Comparison of ENCODE assay signal across 1 cellular context in genomic region chr15:67838789-67839332, GRCh38.
A peak's percentile ranks its signal among the peaks of the same experiment; 100 is the strongest.
TF ChIP-seq lines count a peak whose summit lies in the region.

No MANE protein-coding gene starts in this region.

TF ChIP-seq in HepG2, 621 proteins besides CTCF, POLR2A, EP300 and RAD21 (continued from another document and continues in another):
- TF ChIP-seq, protein P1, sequence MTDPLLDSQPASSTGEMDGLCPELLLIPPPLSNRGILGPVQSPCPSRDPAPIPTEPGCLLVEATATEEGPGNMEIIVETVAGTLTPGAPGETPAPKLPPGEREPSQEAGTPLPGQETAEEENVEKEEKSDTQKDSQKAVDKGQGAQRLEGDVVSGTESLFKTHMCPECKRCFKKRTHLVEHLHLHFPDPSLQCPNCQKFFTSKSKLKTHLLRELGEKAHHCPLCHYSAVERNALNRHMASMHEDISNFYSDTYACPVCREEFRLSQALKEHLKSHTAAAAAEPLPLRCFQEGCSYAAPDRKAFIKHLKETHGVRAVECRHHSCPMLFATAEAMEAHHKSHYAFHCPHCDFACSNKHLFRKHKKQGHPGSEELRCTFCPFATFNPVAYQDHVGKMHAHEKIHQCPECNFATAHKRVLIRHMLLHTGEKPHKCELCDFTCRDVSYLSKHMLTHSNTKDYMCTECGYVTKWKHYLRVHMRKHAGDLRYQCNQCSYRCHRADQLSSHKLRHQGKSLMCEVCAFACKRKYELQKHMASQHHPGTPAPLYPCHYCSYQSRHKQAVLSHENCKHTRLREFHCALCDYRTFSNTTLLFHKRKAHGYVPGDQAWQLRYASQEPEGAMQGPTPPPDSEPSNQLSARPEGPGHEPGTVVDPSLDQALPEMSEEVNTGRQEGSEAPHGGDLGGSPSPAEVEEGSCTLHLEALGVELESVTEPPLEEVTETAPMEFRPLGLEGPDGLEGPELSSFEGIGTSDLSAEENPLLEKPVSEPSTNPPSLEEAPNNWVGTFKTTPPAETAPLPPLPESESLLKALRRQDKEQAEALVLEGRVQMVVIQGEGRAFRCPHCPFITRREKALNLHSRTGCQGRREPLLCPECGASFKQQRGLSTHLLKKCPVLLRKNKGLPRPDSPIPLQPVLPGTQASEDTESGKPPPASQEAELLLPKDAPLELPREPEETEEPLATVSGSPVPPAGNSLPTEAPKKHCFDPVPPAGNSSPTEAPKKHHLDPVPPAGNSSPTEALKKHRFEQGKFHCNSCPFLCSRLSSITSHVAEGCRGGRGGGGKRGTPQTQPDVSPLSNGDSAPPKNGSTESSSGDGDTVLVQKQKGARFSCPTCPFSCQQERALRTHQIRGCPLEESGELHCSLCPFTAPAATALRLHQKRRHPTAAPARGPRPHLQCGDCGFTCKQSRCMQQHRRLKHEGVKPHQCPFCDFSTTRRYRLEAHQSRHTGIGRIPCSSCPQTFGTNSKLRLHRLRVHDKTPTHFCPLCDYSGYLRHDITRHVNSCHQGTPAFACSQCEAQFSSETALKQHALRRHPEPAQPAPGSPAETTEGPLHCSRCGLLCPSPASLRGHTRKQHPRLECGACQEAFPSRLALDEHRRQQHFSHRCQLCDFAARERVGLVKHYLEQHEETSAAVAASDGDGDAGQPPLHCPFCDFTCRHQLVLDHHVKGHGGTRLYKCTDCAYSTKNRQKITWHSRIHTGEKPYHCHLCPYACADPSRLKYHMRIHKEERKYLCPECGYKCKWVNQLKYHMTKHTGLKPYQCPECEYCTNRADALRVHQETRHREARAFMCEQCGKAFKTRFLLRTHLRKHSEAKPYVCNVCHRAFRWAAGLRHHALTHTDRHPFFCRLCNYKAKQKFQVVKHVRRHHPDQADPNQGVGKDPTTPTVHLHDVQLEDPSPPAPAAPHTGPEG (CRISPR knock-in tag; IDR thresholded peaks at IDR 0.05): no peak
- TF ChIP-seq ZFP41 (CRISPR knock-in tag; IDR thresholded peaks at IDR 0.05; ENCODE audit: borderline replicate concordance) (0 out of 2 replicates have a peak, but pooled peaks have one; percentile 33), ZNF274 (CRISPR knock-in tag; IDR thresholded peaks at IDR 0.05) (peak; percentile 52; the same call in 1 of the 2 replicates), ATF6 (CRISPR knock-in tag; conservative IDR thresholded peaks at IDR 0.05) (no peak), ZNF3 (CRISPR knock-in tag; IDR thresholded peaks at IDR 0.05) (no peak), SRF (IDR thresholded peaks at IDR 0.05; ENCODE audit: low read depth, low read length) (no peak), ELK4 (CRISPR knock-in tag; IDR thresholded peaks at IDR 0.05; ENCODE audit: borderline replicate concordance) (no peak), ELF4 (CRISPR knock-in tag; IDR thresholded peaks at IDR 0.05; ENCODE audit: borderline replicate concordance) (no peak), ZNF567 (CRISPR knock-in tag; IDR thresholded peaks at IDR 0.05; ENCODE audit: borderline replicate concordance) (no peak), ZNF34 (CRISPR knock-in tag; IDR thresholded peaks at IDR 0.05; ENCODE audit: borderline replicate concordance) (no peak), NKX3-1 (CRISPR knock-in tag; IDR thresholded peaks at IDR 0.05) (no peak), MIER2 (CRISPR knock-in tag; IDR thresholded peaks at IDR 0.05) (no peak), ZKSCAN1 (IDR thresholded peaks at IDR 0.05; ENCODE audit: low read length) (no peak), ZSCAN9 (CRISPR knock-in tag; IDR thresholded peaks at IDR 0.05; ENCODE audit: borderline replicate concordance) (peak; percentile 54; the same call in 1 of the 2 replicates), ZNF17 (CRISPR knock-in tag; IDR thresholded peaks at IDR 0.05) (no peak), ZNF747 (CRISPR knock-in tag; IDR thresholded peaks at IDR 0.05; ENCODE audit: borderline replicate concordance) (0 out of 2 replicates have a peak, but pooled peaks have one; percentile 47), NFYC (CRISPR knock-in tag; IDR thresholded peaks at IDR 0.05) (0 out of 2 replicates have a peak, but pooled peaks have one; percentile 22), GTF2F1 (IDR thresholded peaks at IDR 0.05; ENCODE audit: low read length) (no peak), ZNF451 (CRISPR knock-in tag; IDR thresholded peaks at IDR 0.05) (peak; percentile 62; the same call in 1 of the 2 replicates), SRY (CRISPR knock-in tag; IDR thresholded peaks at IDR 0.05) (0 out of 2 replicates have a peak, but pooled peaks have one; percentile 59), ZNF775 (CRISPR knock-in tag; IDR thresholded peaks at IDR 0.05; ENCODE audit: borderline replicate concordance) (no peak), SALL1 (CRISPR knock-in tag; IDR thresholded peaks at IDR 0.05) (peak; percentile 81), EZH2 (conservative IDR thresholded peaks at IDR 0.05; ENCODE audit: low read depth, low read length) (no peak), POLR2AphosphoS5 (IDR thresholded peaks at IDR 0.05; ENCODE audit: low read depth, low read length) (no peak), ZEB1 (IDR thresholded peaks at IDR 0.05; ENCODE audit: insufficient replicate concordance, low read depth) (no peak), RBM22 (optimal IDR thresholded peaks at IDR 0.05; ENCODE audit: low read length) (no peak), KDM5B (CRISPR knock-in tag; IDR thresholded peaks at IDR 0.05; ENCODE audit: borderline replicate concordance) (no peak; the same call in 1 of the 2 replicates), KDM3A (CRISPR knock-in tag; IDR thresholded peaks at IDR 0.05; ENCODE audit: low read depth) (peak; percentile 56; the same call in 1 of the 2 replicates), KMT2A (CRISPR knock-in tag; IDR thresholded peaks at IDR 0.05) (0 out of 2 replicates have a peak, but pooled peaks have one; percentile 35), NR3C1 (CRISPR knock-in tag; IDR thresholded peaks at IDR 0.05) (no peak), ZNF674 (CRISPR knock-in tag; IDR thresholded peaks at IDR 0.05; ENCODE audit: low read depth) (no peak), NR2F2 (IDR thresholded peaks at IDR 0.05; ENCODE audit: borderline replicate concordance, low read depth) (no peak), ZBTB1 (CRISPR knock-in tag; IDR thresholded peaks at IDR 0.05; ENCODE audit: borderline replicate concordance) (no peak), ZMYM3 (CRISPR knock-in tag; IDR thresholded peaks at IDR 0.05) (peak; percentile 24; the same call in 1 of the 2 replicates), JUN (CRISPR knock-in tag; IDR thresholded peaks at IDR 0.05) (no peak), ADNP (CRISPR knock-in tag; IDR thresholded peaks at IDR 0.05) (no peak), DNMT1 (CRISPR knock-in tag; IDR thresholded peaks at IDR 0.05) (no peak), SMARCC2 (IDR thresholded peaks at IDR 0.05) (no peak), NRL (CRISPR knock-in tag; IDR thresholded peaks at IDR 0.05; ENCODE audit: borderline replicate concordance) (peak; percentile 36; the same call in 1 of the 2 replicates), ZXDC (CRISPR knock-in tag; IDR thresholded peaks at IDR 0.05) (no peak), ZNF878 (CRISPR knock-in tag; IDR thresholded peaks at IDR 0.05) (no peak), KLF13 (CRISPR knock-in tag; IDR thresholded peaks at IDR 0.05) (no peak), ZNF484 (CRISPR knock-in tag; IDR thresholded peaks at IDR 0.05; ENCODE audit: borderline replicate concordance, low read depth) (no peak), ZNF839 (CRISPR knock-in tag; IDR thresholded peaks at IDR 0.05; ENCODE audit: borderline replicate concordance) (no peak), ZNF546 (CRISPR knock-in tag; conservative IDR thresholded peaks at IDR 0.05) (no peak)
- TF ChIP-seq, protein P2, sequence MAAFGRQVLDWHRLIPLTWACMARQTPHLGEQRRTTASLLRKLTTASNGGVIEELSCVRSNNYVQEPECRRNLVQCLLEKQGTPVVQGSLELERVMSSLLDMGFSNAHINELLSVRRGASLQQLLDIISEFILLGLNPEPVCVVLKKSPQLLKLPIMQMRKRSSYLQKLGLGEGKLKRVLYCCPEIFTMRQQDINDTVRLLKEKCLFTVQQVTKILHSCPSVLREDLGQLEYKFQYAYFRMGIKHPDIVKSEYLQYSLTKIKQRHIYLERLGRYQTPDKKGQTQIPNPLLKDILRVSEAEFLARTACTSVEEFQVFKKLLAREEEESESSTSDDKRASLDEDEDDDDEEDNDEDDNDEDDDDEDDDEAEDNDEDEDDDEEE (CRISPR knock-in tag; IDR thresholded peaks at IDR 0.05): no peak
- TF ChIP-seq, protein P3, sequence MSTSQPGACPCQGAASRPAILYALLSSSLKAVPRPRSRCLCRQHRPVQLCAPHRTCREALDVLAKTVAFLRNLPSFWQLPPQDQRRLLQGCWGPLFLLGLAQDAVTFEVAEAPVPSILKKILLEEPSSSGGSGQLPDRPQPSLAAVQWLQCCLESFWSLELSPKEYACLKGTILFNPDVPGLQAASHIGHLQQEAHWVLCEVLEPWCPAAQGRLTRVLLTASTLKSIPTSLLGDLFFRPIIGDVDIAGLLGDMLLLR (CRISPR knock-in tag; IDR thresholded peaks at IDR 0.05): peak; percentile 86; the same call in 1 of the 2 replicates
- TF ChIP-seq, protein P4, sequence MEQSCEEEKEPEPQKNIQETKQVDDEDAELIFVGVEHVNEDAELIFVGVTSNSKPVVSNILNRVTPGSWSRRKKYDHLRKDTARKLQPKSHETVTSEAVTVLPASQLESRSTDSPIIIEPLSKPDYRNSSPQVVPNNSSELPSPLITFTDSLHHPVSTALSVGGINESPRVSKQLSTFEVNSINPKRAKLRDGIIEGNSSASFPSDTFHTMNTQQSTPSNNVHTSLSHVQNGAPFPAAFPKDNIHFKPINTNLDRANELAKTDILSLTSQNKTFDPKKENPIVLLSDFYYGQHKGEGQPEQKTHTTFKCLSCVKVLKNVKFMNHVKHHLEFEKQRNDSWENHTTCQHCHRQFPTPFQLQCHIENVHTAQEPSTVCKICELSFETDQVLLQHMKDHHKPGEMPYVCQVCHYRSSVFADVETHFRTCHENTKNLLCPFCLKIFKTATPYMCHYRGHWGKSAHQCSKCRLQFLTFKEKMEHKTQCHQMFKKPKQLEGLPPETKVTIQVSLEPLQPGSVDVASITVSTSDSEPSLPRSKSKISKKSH (CRISPR knock-in tag; IDR thresholded peaks at IDR 0.05; ENCODE audit: borderline replicate concordance): no peak
- TF ChIP-seq, protein P5, sequence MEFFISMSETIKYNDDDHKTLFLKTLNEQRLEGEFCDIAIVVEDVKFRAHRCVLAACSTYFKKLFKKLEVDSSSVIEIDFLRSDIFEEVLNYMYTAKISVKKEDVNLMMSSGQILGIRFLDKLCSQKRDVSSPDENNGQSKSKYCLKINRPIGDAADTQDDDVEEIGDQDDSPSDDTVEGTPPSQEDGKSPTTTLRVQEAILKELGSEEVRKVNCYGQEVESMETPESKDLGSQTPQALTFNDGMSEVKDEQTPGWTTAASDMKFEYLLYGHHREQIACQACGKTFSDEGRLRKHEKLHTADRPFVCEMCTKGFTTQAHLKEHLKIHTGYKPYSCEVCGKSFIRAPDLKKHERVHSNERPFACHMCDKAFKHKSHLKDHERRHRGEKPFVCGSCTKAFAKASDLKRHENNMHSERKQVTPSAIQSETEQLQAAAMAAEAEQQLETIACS (CRISPR knock-in tag; IDR thresholded peaks at IDR 0.05): no peak
- TF ChIP-seq, protein P6, sequence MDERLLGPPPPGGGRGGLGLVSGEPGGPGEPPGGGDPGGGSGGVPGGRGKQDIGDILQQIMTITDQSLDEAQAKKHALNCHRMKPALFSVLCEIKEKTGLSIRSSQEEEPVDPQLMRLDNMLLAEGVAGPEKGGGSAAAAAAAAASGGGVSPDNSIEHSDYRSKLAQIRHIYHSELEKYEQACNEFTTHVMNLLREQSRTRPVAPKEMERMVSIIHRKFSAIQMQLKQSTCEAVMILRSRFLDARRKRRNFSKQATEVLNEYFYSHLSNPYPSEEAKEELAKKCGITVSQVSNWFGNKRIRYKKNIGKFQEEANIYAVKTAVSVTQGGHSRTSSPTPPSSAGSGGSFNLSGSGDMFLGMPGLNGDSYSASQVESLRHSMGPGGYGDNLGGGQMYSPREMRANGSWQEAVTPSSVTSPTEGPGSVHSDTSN (CRISPR knock-in tag; IDR thresholded peaks at IDR 0.05): no peak
- TF ChIP-seq, protein P7, sequence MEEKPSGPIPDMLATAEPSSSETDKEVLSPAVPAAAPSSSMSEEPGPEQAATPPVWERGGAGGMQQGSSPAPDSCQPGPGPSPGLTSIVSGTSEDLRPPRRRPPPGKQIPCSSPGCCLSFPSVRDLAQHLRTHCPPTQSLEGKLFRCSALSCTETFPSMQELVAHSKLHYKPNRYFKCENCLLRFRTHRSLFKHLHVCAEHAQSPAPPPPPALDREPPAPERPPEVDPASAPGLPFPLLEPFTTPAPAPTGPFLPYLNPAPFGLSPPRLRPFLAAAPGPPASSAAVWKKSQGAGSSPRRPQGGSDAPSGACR (CRISPR knock-in tag; IDR thresholded peaks at IDR 0.05): no peak
